In the genomic region with DNA sequence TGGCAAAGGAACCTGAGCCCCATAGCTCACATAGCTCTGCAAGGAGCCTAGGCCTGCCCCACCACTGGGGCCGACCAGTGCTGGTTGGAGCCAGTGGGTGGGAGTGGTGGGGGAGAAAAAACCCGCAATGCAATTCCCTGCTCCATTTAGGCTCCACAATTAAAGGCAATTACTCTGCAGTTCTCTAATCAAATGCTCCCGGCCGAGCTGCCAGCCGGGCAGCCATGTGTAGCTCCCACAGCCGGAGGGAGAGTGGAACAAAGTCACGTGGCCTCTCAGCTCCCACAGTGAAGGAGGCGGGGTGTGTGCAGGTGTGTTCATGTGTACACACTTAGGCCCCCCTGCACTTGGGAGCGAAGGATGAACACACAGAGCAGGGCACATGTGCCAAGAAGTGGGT, we compare ENCODE assay signal across 19 cellular contexts.
"Had no signal": no experiment of that assay in that cellular context is flagged by ENCODE, and none has a peak within 500 bp of the region (broad histone marks: within the 10 kb centered on the region; RNA-seq: fewer than 3 reads in every experiment).

No MANE protein-coding gene starts in this region.

- H3K4me1 ChIP-seq: parathyroid adenoma had no signal

- ATAC-seq: activated CD4-positive, CD25-positive, alpha-beta regulatory T cell treated with anti-CD3 and anti-CD28 coated beads, Interleukin-2, amount 50 U/mL, for 24 hours; activated T-cell treated with anti-CD3 and anti-CD28 coated beads, Interleukin-2, amount 50 U/mL, for 4 hours; esophagus mucosa; gastroesophageal sphincter; heart left ventricle; left ventricle myocardium superior; naive thymus-derived CD8-positive, alpha-beta T cell; stimulated activated naive CD8-positive, alpha-beta T cell treated with anti-CD3 and anti-CD28 coated beads, Interleukin-15, Interleukin-2, amounts not matched to agents 100 U/mL and 50 U/mL, for 24 hours had no signal

- H3K27me3 ChIP-seq: gastroesophageal sphincter, heart left ventricle, neutrophil, tibial nerve, uterus had no signal

- DNase-seq: activated CD4-positive, alpha-beta T cell treated with anti-CD3 and anti-CD28 coated beads, Interleukin-2, amount 10 ng/mL, durations not matched to agents 7 days and 5 days; activated CD8-positive, alpha-beta memory T cell treated with anti-CD3 and anti-CD28 coated beads, Interleukin-2, amount 50 U/mL, for 4 hours; activated effector memory CD4-positive, alpha-beta T cell treated with Interleukin-2 at 50 U/mL for 16 hours; activated T-cell treated with anti-CD3 and anti-CD28 coated beads, Interleukin-2, amount 50 U/mL, for 4 hours; effector CD8-positive, alpha-beta T cell; heart left ventricle; left ventricle myocardium superior; mesendoderm; naive thymus-derived CD8-positive, alpha-beta T cell; stimulated activated naive CD8-positive, alpha-beta T cell treated with anti-CD3 and anti-CD28 coated beads, Interleukin-15, Interleukin-2, amounts not matched to agents 100 U/mL and 50 U/mL, for 24 hours; substantia nigra; uterus had no signal

- H3K27ac ChIP-seq: gastroesophageal sphincter, heart left ventricle, neutrophil, parathyroid adenoma, tibial nerve, uterus had no signal

- H3K4me3 ChIP-seq: gastroesophageal sphincter, heart left ventricle, skin epidermis, tibial nerve, uterus had no signal

- H3K36me3 ChIP-seq: neutrophil, uterus had no signal

- H3K9me3 ChIP-seq: gastroesophageal sphincter, heart left ventricle, neutrophil, tibial nerve, uterus had no signal
